ENCODE assay signal across 11 cellular contexts in the genomic region with DNA sequence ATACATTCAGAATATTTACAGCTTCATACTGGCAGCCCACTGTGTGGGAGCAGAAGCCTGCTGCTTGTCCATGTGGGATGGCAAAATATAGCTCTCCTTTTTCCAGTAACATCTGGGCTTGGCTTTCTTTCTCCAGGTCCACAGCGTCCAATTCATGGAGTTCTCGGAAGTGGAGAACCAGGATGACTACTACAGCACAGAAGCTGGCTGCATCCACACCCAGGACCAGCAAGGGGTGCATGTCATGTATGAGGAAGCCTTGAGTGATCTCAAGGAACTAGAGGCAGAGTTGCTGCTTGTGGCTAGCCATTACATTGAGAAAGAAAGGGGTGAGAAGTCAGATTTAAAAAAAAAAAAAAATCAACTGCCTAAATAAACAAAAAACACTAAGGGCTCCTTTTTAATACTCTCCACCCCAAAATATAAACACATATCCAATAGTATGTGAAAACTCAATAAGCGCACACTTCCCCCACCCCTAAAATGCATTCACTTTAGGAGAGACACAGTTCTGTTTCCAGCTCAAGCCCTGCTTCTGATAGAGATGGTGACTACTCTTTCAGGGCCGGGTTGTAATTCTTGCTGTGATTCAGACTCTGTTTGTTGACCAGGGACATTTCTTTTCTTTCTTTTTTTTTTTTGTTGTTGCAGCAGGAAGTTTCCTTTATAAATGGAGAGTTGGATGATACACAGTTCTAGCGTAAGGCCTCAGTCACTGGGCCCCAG.
A peak's percentile ranks its signal among the peaks of the same experiment; 100 is the strongest.
DNase-seq lines count a peak whose midpoint lies in the region; ATAC-seq and TF ChIP-seq lines count a peak whose summit lies in the region.
"Had no signal": no experiment of that assay in that cellular context is flagged by ENCODE, and none has a peak within 500 bp of the region (broad histone marks: within the 10 kb centered on the region; RNA-seq: fewer than 3 reads in every experiment).

No MANE protein-coding gene starts in this region.

- peak overlapping the region; percentile 52 for H3K4me2 ChIP-seq in osteoblast (ENCODE audit: insufficient read depth, low read length)

- no peaks in the 10 kb centered on the region for H4K20me1 ChIP-seq in osteoblast (ENCODE audit: insufficient read depth, low read length)

- H3K4me1 ChIP-seq in ACC112 (ENCODE audit: control insufficient read depth, insufficient read depth, low read length, unreplicated experiment) (peaks cover 60% of the 10 kb centered on the region), osteoblast (ENCODE audit: insufficient read depth, low read length) (peaks cover 53% of the 10 kb centered on the region), uterus (no peaks in the 10 kb centered on the region)
- H3K4me1 ChIP-seq: foreskin keratinocyte had no signal

- ATAC-seq in GM19463 (IDR thresholded peaks at IDR 0.05; ENCODE audit: unreplicated experiment) (no peak), HG03342 (IDR thresholded peaks at IDR 0.05; ENCODE audit: unreplicated experiment) (no peak)
- ATAC-seq: foreskin keratinocyte had no signal

- intact Hi-C loops in uterus (cut with DNase I; ENCODE audit: low total_unique reads): no loop called here

- H3K4me3 ChIP-seq in ACC112 (ENCODE audit: low read depth, low read length) (no peak overlapping the region; the same call in 1 of the 2 replicates), NB4 (ENCODE audit: low read depth, low read length) (no peak overlapping the region), epithelial cell of esophagus (ENCODE audit: low read length) (no peak overlapping the region), osteoblast (ENCODE audit: insufficient read depth, low read length) (no peak overlapping the region), uterus (no peak overlapping the region)
- H3K4me3 ChIP-seq: Peyer's patch, skin epidermis had no signal

- H3K36me3 ChIP-seq in ACC112 (ENCODE audit: insufficient read depth, low read length) (no peaks in the 10 kb centered on the region), osteoblast (ENCODE audit: insufficient read depth, low read length) (no peaks in the 10 kb centered on the region), uterus (no peaks in the 10 kb centered on the region)
- H3K36me3 ChIP-seq: Peyer's patch had no signal

- no peaks in the 10 kb centered on the region for H3K27me3 ChIP-seq in ACC112 (ENCODE audit: insufficient read depth, low read length)
- no peaks in the 10 kb centered on the region for H3K27me3 ChIP-seq in osteoblast (ENCODE audit: insufficient read depth, low read length)
- H3K27me3 ChIP-seq in uterus: no peaks in the 10 kb centered on the region
- H3K27me3 ChIP-seq: foreskin keratinocyte, Peyer's patch had no signal

- peak; percentile 45 for DNase-seq in NB4 (ENCODE audit: low read depth)
- DNase-seq in epithelial cell of esophagus (ENCODE audit: low read depth): peak; percentile 9
- DNase-seq in osteoblast (ENCODE audit: insufficient read length, low spot score, missing footprints): peak; percentile 74
- DNase-seq in NAMALWA (ENCODE audit: low spot score): no peak
- DNase-seq in uterus: no peak
- DNase-seq: foreskin keratinocyte, Peyer's patch had no signal

- TF ChIP-seq CTCF in NB4 (IDR thresholded peaks at IDR 0.05; ENCODE audit: low read depth, low read length) (no peak), epithelial cell of esophagus (IDR thresholded peaks at IDR 0.05; ENCODE audit: insufficient read depth, low read depth, low read length, missing control alignments) (no peak), osteoblast (IDR thresholded peaks at IDR 0.05; ENCODE audit: extremely low read depth, low read depth, low read length) (no peak), uterus (IDR thresholded peaks at IDR 0.05) (no peak)

- peak overlapping the region; percentile 78 for H3K27ac ChIP-seq in ACC112 (ENCODE audit: low read depth, low read length)
- peak overlapping the region; percentile 72 for H3K27ac ChIP-seq in osteoblast (ENCODE audit: low read depth, low read length)
- H3K27ac ChIP-seq in uterus: no peak overlapping the region
- H3K27ac ChIP-seq: foreskin keratinocyte, Peyer's patch had no signal

- H3K9me3 ChIP-seq in osteoblast (ENCODE audit: low read depth, low read length) (no peaks in the 10 kb centered on the region), uterus (no peaks in the 10 kb centered on the region)
- H3K9me3 ChIP-seq: Peyer's patch had no signal

- H3K79me2 ChIP-seq in ACC112 (ENCODE audit: control insufficient read depth, insufficient read depth, low read length, unreplicated experiment) (no peaks in the 10 kb centered on the region), osteoblast (ENCODE audit: insufficient read depth, low read length) (no peaks in the 10 kb centered on the region)

- TF ChIP-seq POLR2A in NB4 (IDR thresholded peaks at IDR 0.05; ENCODE audit: extremely low read depth, insufficient read length) (no peak), uterus (IDR thresholded peaks at IDR 0.05) (no peak)

- H2AFZ ChIP-seq in ACC112 (ENCODE audit: low read length, unreplicated experiment) (peak overlapping the region; percentile 74), osteoblast (ENCODE audit: low read length) (peak overlapping the region; percentile 81)

Comparison
In these comparisons a context has a peak if more than half of its experiments do, and no peak if none do; other contexts are left out.
1. H3K27ac ChIP-seq: peak in ACC112 (single experiment) and osteoblast (single experiment); none in uterus (0 of 2).
2. DNase-seq: peak in NB4 (single experiment), epithelial cell of esophagus (single experiment) and osteoblast (single experiment); none in NAMALWA (single experiment) and uterus (0 of 2).